Comparison of ENCODE assay signal across 15 cellular contexts in genomic region chrY:2846791-2847190, GRCh38. TPM values are rescaled to one million over a fixed set of nuclear protein-coding genes. Genes with fewer than 3 reads are reported as not detected.
DNase-seq lines count a peak whose midpoint lies in the region; ATAC-seq and TF ChIP-seq lines count a peak whose summit lies in the region.
"Had no signal": no experiment of that assay in that cellular context is flagged by ENCODE, and none has a peak within 500 bp of the region (broad histone marks: within the 10 kb centered on the region; RNA-seq: fewer than 3 reads in every experiment).

No MANE protein-coding gene starts in this region.

- H2AFZ ChIP-seq in OCI-LY7 (ENCODE audit: low read length), result no peak overlapping the region
- H2AFZ ChIP-seq: PC-9 had no signal

- no CpG with 5 or more reads among the region's 4 CpGs for WGBS in mesendoderm (ENCODE audit: extremely low coverage, insufficient coverage, low lambda C conversion rate)

- no peaks in the 10 kb centered on the region for H3K27me3 Mint-ChIP-seq in activated T-cell treated with anti-CD3 and anti-CD28 coated beads, Interleukin-2, amount 50 U/mL, for 72 hours (ENCODE audit: low read depth)
- no peaks in the 10 kb centered on the region for H3K27me3 Mint-ChIP-seq in activated T-helper 2 cell treated with anti-CD3 and anti-CD28 coated beads, Interferon-gamma antibody, Interleukin-2, Interleukin-4, amounts not matched to agents 10 μg/mL and 5 μg/mL and 100 μg/mL, durations not matched to agents 14 hours and 24 hours and 36 hours (ENCODE audit: low read depth)
- H3K27me3 Mint-ChIP-seq: CD4-positive, CD25-positive, alpha-beta regulatory T cell had no signal

- no peak overlapping the region for H3K4me3 ChIP-seq in OCI-LY7 (ENCODE audit: low read depth, low read length, poor library complexity, severe bottlenecking)
- H3K4me3 ChIP-seq in mesendoderm (ENCODE audit: low read length), result no peak overlapping the region
- H3K4me3 ChIP-seq: MG63, PC-9 had no signal

- H4K8ac ChIP-seq in mesendoderm (ENCODE audit: low read depth, low read length), result no peak overlapping the region

- H3K36me3 Mint-ChIP-seq in activated T-cell treated with anti-CD3 and anti-CD28 coated beads, Interleukin-2, amount 50 U/mL, for 72 hours (ENCODE audit: insufficient read depth in 2 of 2), result peaks cover 0 to 26% of the 10 kb centered on the region in 2 donors
- peaks cover 93% of the 10 kb centered on the region for H3K36me3 Mint-ChIP-seq in activated T-helper 2 cell treated with anti-CD3 and anti-CD28 coated beads, Interferon-gamma antibody, Interleukin-2, Interleukin-4, amounts not matched to agents 10 μg/mL and 5 μg/mL and 100 μg/mL, durations not matched to agents 14 hours and 24 hours and 36 hours (ENCODE audit: low read depth)
- H3K36me3 Mint-ChIP-seq: CD4-positive, CD25-positive, alpha-beta regulatory T cell had no signal

- H3K27ac ChIP-seq in OCI-LY7 (ENCODE audit: low read depth, low read length, poor library complexity, severe bottlenecking), result no peak overlapping the region
- no peak overlapping the region for H3K27ac ChIP-seq in mesendoderm (ENCODE audit: low read depth, low read length)
- H3K27ac ChIP-seq: PC-9 had no signal

- H2AK5ac ChIP-seq in mesendoderm (ENCODE audit: low read length), result no peak overlapping the region

- H3K4me2 ChIP-seq in OCI-LY7 (ENCODE audit: low read length), result 0 out of 2 replicates have a peak overlapping the region, but pooled peaks have one; percentile 2
- H3K4me2 ChIP-seq in mesendoderm (ENCODE audit: low read length), result no peak overlapping the region
- H3K4me2 ChIP-seq: PC-9 had no signal

- H3K4me1 ChIP-seq in OCI-LY7 (ENCODE audit: insufficient read depth, low read length, poor library complexity, severe bottlenecking) (peaks cover 28% of the 10 kb centered on the region), mesendoderm (ENCODE audit: control insufficient read depth, low read depth, low read length) (peaks cover 2% of the 10 kb centered on the region)

- no peak overlapping the region for H2BK120ac ChIP-seq in mesendoderm (ENCODE audit: low read depth, low read length)

- no peak overlapping the region for H3K4ac ChIP-seq in mesendoderm (ENCODE audit: low read depth, low read length)

- H3K23ac ChIP-seq in mesendoderm (ENCODE audit: low read length), result no peak overlapping the region

- intact Hi-C loops in OCI-LY7 (cut with micrococcal nuclease; ENCODE audit: unreplicated experiment), result no loop called here
- intact Hi-C loops in activated T-helper 2 cell treated with anti-CD3 and anti-CD28 coated beads, Interferon-gamma antibody, Interleukin-2, Interleukin-4, amounts not matched to agents 10 μg/mL and 5 μg/mL and 100 μg/mL, durations not matched to agents 14 hours and 24 hours and 36 hours (cut with micrococcal nuclease), result loop anchor here (5.0 kb wide), 1 partner anchor 41 kb away; no protein-coding TSS in a partner anchor

- no peaks in the 10 kb centered on the region for H4K20me1 ChIP-seq in OCI-LY7 (ENCODE audit: insufficient read depth, low read length)

- no peaks in the 10 kb centered on the region for H3K27me3 ChIP-seq in mesendoderm (ENCODE audit: insufficient read depth, low read length, poor library complexity)
- H3K27me3 ChIP-seq: MG63 had no signal

- no peak for ATAC-seq in activated T-cell treated with anti-CD3 and anti-CD28 coated beads, Interleukin-2, amount 50 U/mL, for 72 hours (replicated peaks in 1 of 2)
- no peak for ATAC-seq in GM21381 (IDR thresholded peaks at IDR 0.05; ENCODE audit: unreplicated experiment)

- no TSS peak for BruUV-seq in OCI-LY7 (replicated peaks; lab: Mats Ljungman, UMichigan)

- H3K18ac ChIP-seq in mesendoderm (ENCODE audit: low read length), result no peak overlapping the region

- no peak for TF ChIP-seq CTCF in OCI-LY7 (conservative IDR thresholded peaks at IDR 0.05; ENCODE audit: low read length)

- no peak overlapping the region for H3K9ac ChIP-seq in mesendoderm (ENCODE audit: low read length)

- H3K9me2 ChIP-seq in OCI-LY7 (ENCODE audit: insufficient read depth, low read length), result no peaks in the 10 kb centered on the region

- H4K5ac ChIP-seq in mesendoderm (ENCODE audit: low read length), result no peak overlapping the region

- peak overlapping the region; percentile 55 for H3K27ac Mint-ChIP-seq in activated T-cell treated with anti-CD3 and anti-CD28 coated beads, Interleukin-2, amount 50 U/mL, for 72 hours
- no peak overlapping the region for H3K27ac Mint-ChIP-seq in activated T-helper 2 cell treated with anti-CD3 and anti-CD28 coated beads, Interferon-gamma antibody, Interleukin-2, Interleukin-4, amounts not matched to agents 10 μg/mL and 5 μg/mL and 100 μg/mL, durations not matched to agents 14 hours and 24 hours and 36 hours

- CTCF ChIA-PET in OCI-LY7 (lab: Charles Lee; ENCODE audit: unreplicated experiment), result no interaction called here

- peaks cover 76% of the 10 kb centered on the region for H3K79me2 ChIP-seq in OCI-LY7 (ENCODE audit: insufficient read depth, low read depth, low read length)
- H3K79me2 ChIP-seq in mesendoderm (ENCODE audit: control insufficient read depth, insufficient read depth, low read length), result peaks cover 95% of the 10 kb centered on the region

- no peak for DNase-seq in activated T-cell treated with anti-CD3 and anti-CD28 coated beads, Interleukin-2, amount 50 U/mL, for 72 hours
- DNase-seq in activated T-cell treated with anti-CD3 and anti-CD28 coated beads for 4 hours (no peak), OCI-LY7 (ENCODE audit: low spot score) (no peak), mesendoderm (peak; percentile 34), COLO829 (ENCODE audit: low spot score) (no peak)
- no peak for DNase-seq in activated T-helper 2 cell treated with anti-CD3 and anti-CD28 coated beads, Interferon-gamma antibody, Interleukin-2, Interleukin-4, amounts not matched to agents 10 μg/mL and 5 μg/mL and 100 μg/mL, durations not matched to agents 14 hours and 24 hours and 36 hours (ENCODE audit: low spot score)
- DNase-seq: CD4-positive, CD25-positive, alpha-beta regulatory T cell; H7; MG63; NCI-H1092; NCI-H2081 treated with DMSO at 0.1 percent for 48 hours; NCI-H510A treated with DMSO at 0.1 percent for 48 hours; NCI-H82; PC-9 had no signal

- H3K9me3 ChIP-seq in OCI-LY7 (ENCODE audit: low read length), result no peaks in the 10 kb centered on the region
- H3K9me3 ChIP-seq: MG63 had no signal

- POLR2A ChIA-PET in OCI-LY7 (lab: Charles Lee), result no interaction called here

- H3K4me3 Mint-ChIP-seq in activated T-cell treated with anti-CD3 and anti-CD28 coated beads, Interleukin-2, amount 50 U/mL, for 72 hours, result peak overlapping the region in 1 of 2 donors; percentile 66
- H3K4me3 Mint-ChIP-seq in activated T-helper 2 cell treated with anti-CD3 and anti-CD28 coated beads, Interferon-gamma antibody, Interleukin-2, Interleukin-4, amounts not matched to agents 10 μg/mL and 5 μg/mL and 100 μg/mL, durations not matched to agents 14 hours and 24 hours and 36 hours (ENCODE audit: low read depth), result peak overlapping the region; percentile 33

- no peaks in the 10 kb centered on the region for H3K79me1 ChIP-seq in mesendoderm (ENCODE audit: low read length)

- H2BK5ac ChIP-seq in mesendoderm (ENCODE audit: low read length), result no peak overlapping the region

- H2BK15ac ChIP-seq in mesendoderm (replicated peaks; ENCODE audit: low read depth), result no peak overlapping the region

- H3K4me1 Mint-ChIP-seq in activated T-cell treated with anti-CD3 and anti-CD28 coated beads, Interleukin-2, amount 50 U/mL, for 72 hours (ENCODE audit: low read depth), result no peaks in the 10 kb centered on the region
- H3K4me1 Mint-ChIP-seq in activated T-helper 2 cell treated with anti-CD3 and anti-CD28 coated beads, Interferon-gamma antibody, Interleukin-2, Interleukin-4, amounts not matched to agents 10 μg/mL and 5 μg/mL and 100 μg/mL, durations not matched to agents 14 hours and 24 hours and 36 hours (ENCODE audit: low read depth), result peaks cover 65% of the 10 kb centered on the region

- H3K9me3 Mint-ChIP-seq in activated T-cell treated with anti-CD3 and anti-CD28 coated beads, Interleukin-2, amount 50 U/mL, for 72 hours, result no peaks in the 10 kb centered on the region
- H3K9me3 Mint-ChIP-seq in activated T-helper 2 cell treated with anti-CD3 and anti-CD28 coated beads, Interferon-gamma antibody, Interleukin-2, Interleukin-4, amounts not matched to agents 10 μg/mL and 5 μg/mL and 100 μg/mL, durations not matched to agents 14 hours and 24 hours and 36 hours, result no peaks in the 10 kb centered on the region
- H3K9me3 Mint-ChIP-seq: CD4-positive, CD25-positive, alpha-beta regulatory T cell had no signal

- H3K36me3 ChIP-seq in OCI-LY7 (ENCODE audit: insufficient read depth, low read length) (peaks cover 92% of the 10 kb centered on the region), mesendoderm (ENCODE audit: control insufficient read depth, insufficient read depth, low read length) (peaks cover 24% of the 10 kb centered on the region)

- H3K56ac ChIP-seq in mesendoderm (ENCODE audit: low read length), result no peak overlapping the region

RNA-seq across cellular contexts. Expression of gene RPS4Y1, which starts 5.4 kb away (rescaled TPM):
- total RNA-seq in activated T-cell treated with anti-CD3 and anti-CD28 coated beads, Interleukin-2, amount 50 U/mL, for 72 hours, result 100 to 1,000 TPM in 1 of 2 donors, not detected in 1; 323 TPM
- 196 and 211 TPM in 2 replicates for total RNA-seq in OCI-LY7 (2014; rRNA removed; shearing (Covaris generic))
- total RNA-seq in OCI-LY7 (2022), result 265 and 283 TPM in 2 replicates
- total RNA-seq in activated T-helper 2 cell treated with anti-CD3 and anti-CD28 coated beads, Interferon-gamma antibody, Interleukin-2, Interleukin-4, amounts not matched to agents 10 μg/mL and 5 μg/mL and 100 μg/mL, durations not matched to agents 14 hours and 24 hours and 36 hours, result 287 and 296 TPM in 2 replicates
- polyA plus RNA-seq in mesendoderm (2013, experiment 1 of 2), result 190 TPM
- polyA plus RNA-seq in mesendoderm (2013, experiment 2 of 2), result 187 TPM
- total RNA-seq: CD4-positive, CD25-positive, alpha-beta regulatory T cell; H7; PC-9 had no signal

RNA-seq across cellular contexts. Expression of gene SRY, which starts 59.3 kb away (rescaled TPM):
- not detected for total RNA-seq in activated T-cell treated with anti-CD3 and anti-CD28 coated beads, Interleukin-2, amount 50 U/mL, for 72 hours
- not detected in 2 replicates for total RNA-seq in OCI-LY7 (2014; rRNA removed; shearing (Covaris generic))
- total RNA-seq in OCI-LY7 (2022), result not detected in 2 replicates
- total RNA-seq in activated T-helper 2 cell treated with anti-CD3 and anti-CD28 coated beads, Interferon-gamma antibody, Interleukin-2, Interleukin-4, amounts not matched to agents 10 μg/mL and 5 μg/mL and 100 μg/mL, durations not matched to agents 14 hours and 24 hours and 36 hours, result not detected in 2 replicates
- polyA plus RNA-seq in mesendoderm (2013, experiment 1 of 2), result 1.4 TPM
- polyA plus RNA-seq in mesendoderm (2013, experiment 2 of 2), result 1.3 TPM
- total RNA-seq: CD4-positive, CD25-positive, alpha-beta regulatory T cell; H7; PC-9 had no signal
- polyA plus RNA-seq: CD4-positive, CD25-positive, alpha-beta regulatory T cell had no signal
